Comparison of ENCODE assay signal across 8 cellular contexts in the genomic region with DNA sequence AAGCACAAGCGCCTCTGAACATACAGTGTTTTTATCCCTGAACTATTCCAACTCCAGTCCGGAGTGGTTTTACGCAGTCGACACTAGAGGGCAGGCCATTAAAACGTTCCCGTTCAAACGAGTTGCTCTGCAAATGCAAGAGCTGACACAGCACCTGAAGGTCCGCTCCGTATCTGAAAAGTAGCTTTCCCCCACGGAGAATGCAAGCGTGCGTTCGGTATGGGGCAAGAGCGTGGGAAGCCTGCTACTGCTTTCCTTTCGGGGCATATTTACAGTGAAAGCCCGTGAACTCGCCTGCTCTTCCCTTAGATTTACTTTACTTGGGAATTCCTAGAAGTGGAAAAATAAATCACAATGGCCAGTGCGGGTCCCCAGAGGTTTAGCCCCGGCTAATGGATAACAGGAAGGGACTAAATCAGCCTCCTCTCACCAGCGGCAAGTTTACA.
DNase-seq lines count a peak whose midpoint lies in the region; ATAC-seq and TF ChIP-seq lines count a peak whose summit lies in the region.

No MANE protein-coding gene starts in this region.

- H3K4me1 ChIP-seq in CD4-positive, CD25-positive, alpha-beta regulatory T cell (ENCODE audit: control insufficient read depth, insufficient read depth, low read length, poor library complexity, severe bottlenecking): peaks cover 8% of the 10 kb centered on the region
- no peaks in the 10 kb centered on the region for H3K4me1 ChIP-seq in endodermal cell (ENCODE audit: control insufficient read depth, insufficient read depth, low read length)

- peak; percentile 89 for TF ChIP-seq CTCF in endodermal cell (conservative IDR thresholded peaks at IDR 0.05)
- TF ChIP-seq CTCF in mesothelial cell of epicardium (IDR thresholded peaks at IDR 0.05; ENCODE audit: unreplicated experiment): peak; percentile 65

- no peaks in the 10 kb centered on the region for H3K9me3 Mint-ChIP-seq in CD4-positive, CD25-positive, alpha-beta regulatory T cell
- H3K9me3 Mint-ChIP-seq in endodermal cell (no peaks in the 10 kb centered on the region), mesothelial cell of epicardium (no peaks in the 10 kb centered on the region)

- no peaks in the 10 kb centered on the region for H3K27me3 ChIP-seq in CD4-positive, CD25-positive, alpha-beta regulatory T cell (ENCODE audit: control insufficient read depth, insufficient read depth, low read length)
- no peaks in the 10 kb centered on the region for H3K27me3 ChIP-seq in endodermal cell (ENCODE audit: control insufficient read depth, insufficient read depth, low read length, poor library complexity, severe bottlenecking)

- no peak overlapping the region for H3K27ac ChIP-seq in CD4-positive, CD25-positive, alpha-beta regulatory T cell (ENCODE audit: insufficient read depth, low read length, poor library complexity, severe bottlenecking)
- no peak overlapping the region for H3K27ac ChIP-seq in endodermal cell (ENCODE audit: low read depth, low read length)

- H3K9ac ChIP-seq in endodermal cell (ENCODE audit: extremely low read depth, low read length, poor library complexity, severe bottlenecking): peak overlapping the region; percentile 47

- H3K27me3 Mint-ChIP-seq in CD4-positive, CD25-positive, alpha-beta regulatory T cell: no peaks in the 10 kb centered on the region
- H3K27me3 Mint-ChIP-seq in endodermal cell (ENCODE audit: insufficient read depth) (no peaks in the 10 kb centered on the region), mesothelial cell of epicardium (ENCODE audit: low read depth) (no peaks in the 10 kb centered on the region)

- peak overlapping the region; percentile 13 to 79 (median 54) for H3K4me3 Mint-ChIP-seq in CD4-positive, CD25-positive, alpha-beta regulatory T cell
- peak overlapping the region; percentile 54 for H3K4me3 Mint-ChIP-seq in endodermal cell
- peak overlapping the region; percentile 70 for H3K4me3 Mint-ChIP-seq in mesothelial cell of epicardium

- DNase-seq in CD4-positive, CD25-positive, alpha-beta regulatory T cell: peak; percentile 46 to 86 (median 66)
- peak; percentile 54 for DNase-seq in NCI-H82 treated with DMSO at 0.1 percent for 48 hours (lab: John Stamatoyannopoulos, UW; ENCODE audit: unreplicated experiment)
- peak; percentile 80 for DNase-seq in activated CD8-positive, alpha-beta memory T cell treated with anti-CD3 and anti-CD28 coated beads for 24 hours
- DNase-seq in endodermal cell: peak; percentile 91
- DNase-seq in mesothelial cell of epicardium (ENCODE audit: low spot score in 2 of 2, unreplicated experiment in 2 of 2): peak; percentile 32 to 74
- peak; percentile 42 to 54 for DNase-seq in stimulated activated CD8-positive, alpha-beta memory T cell treated with anti-CD3 and anti-CD28 coated beads, Interleukin-15, amount 100 ng/mL, for 48 hours (ENCODE audit: low read depth in 2 of 2)

- H3K27ac Mint-ChIP-seq in CD4-positive, CD25-positive, alpha-beta regulatory T cell: peak overlapping the region; percentile 32 to 87 (median 53)
- peak overlapping the region; percentile 84 for H3K27ac Mint-ChIP-seq in endodermal cell
- peak overlapping the region; percentile 61 for H3K27ac Mint-ChIP-seq in mesothelial cell of epicardium

- H3K36me3 Mint-ChIP-seq in CD4-positive, CD25-positive, alpha-beta regulatory T cell: peaks cover 25% of the 10 kb centered on the region
- H3K36me3 Mint-ChIP-seq in endodermal cell (ENCODE audit: low read depth) (peaks cover 7% of the 10 kb centered on the region), mesothelial cell of epicardium (peaks cover 3% of the 10 kb centered on the region)

- ATAC-seq in CD4-positive, CD25-positive, alpha-beta regulatory T cell (ENCODE audit: low read depth in 2 of 2): peak; percentile 88
- ATAC-seq in GM19328 (IDR thresholded peaks at IDR 0.05; ENCODE audit: unreplicated experiment): peak; percentile 95
- ATAC-seq in HG03469 (IDR thresholded peaks at IDR 0.05; ENCODE audit: unreplicated experiment): peak; percentile 90

- peak overlapping the region; percentile 72 for H3K4me3 ChIP-seq in CD4-positive, CD25-positive, alpha-beta regulatory T cell (ENCODE audit: low read depth, low read length)
- H3K4me3 ChIP-seq in endodermal cell (ENCODE audit: low read length): peak overlapping the region; percentile 78

- H3K9me3 ChIP-seq in CD4-positive, CD25-positive, alpha-beta regulatory T cell (ENCODE audit: control insufficient read depth in 2 of 2, low read length in 2 of 2): no peaks in the 10 kb centered on the region
- H3K9me3 ChIP-seq in endodermal cell (ENCODE audit: control insufficient read depth, low read length): no peaks in the 10 kb centered on the region

- H3K36me3 ChIP-seq in CD4-positive, CD25-positive, alpha-beta regulatory T cell (ENCODE audit: control insufficient read depth, insufficient read depth, low read length): peaks cover 14% of the 10 kb centered on the region
- H3K36me3 ChIP-seq in endodermal cell (ENCODE audit: control insufficient read depth, insufficient read depth, low read length): no peaks in the 10 kb centered on the region

- 6 to 14% methylated on average over 17 to 20 of the region's 20 CpGs for WGBS in endodermal cell (ENCODE audit: insufficient coverage in 1 of 2, insufficient read length in 1 of 2), 2 experiments

- peaks cover 10 to 22% (median 12%) of the 10 kb centered on the region in 4 donors for H3K4me1 Mint-ChIP-seq in CD4-positive, CD25-positive, alpha-beta regulatory T cell
- peaks cover 2% of the 10 kb centered on the region for H3K4me1 Mint-ChIP-seq in endodermal cell
- peaks cover 22% of the 10 kb centered on the region for H3K4me1 Mint-ChIP-seq in mesothelial cell of epicardium
